ENCODE assay signal across 18 cellular contexts in genomic region chr4:10974371-10974770, GRCh38.
"Had no signal": no experiment of that assay in that cellular context is flagged by ENCODE, and none has a peak within 500 bp of the region (broad histone marks: within the 10 kb centered on the region; RNA-seq: fewer than 3 reads in every experiment).

No MANE protein-coding gene starts in this region.

- H3K9me3 ChIP-seq: left lung, pancreas, testis, uterus had no signal

- H3K4me3 ChIP-seq: cardiac muscle cell, hepatocyte, left lung, lung, pancreas, skin epidermis, testis, uterus had no signal

- H3K4me3 Mint-ChIP-seq: activated naive CD4-positive, alpha-beta T cell treated with anti-CD3 and anti-CD28 coated beads for 36 hours; activated T-cell treated with anti-CD3 and anti-CD28 coated beads, Interleukin-2, amount 50 U/mL, for 24 hours; immature natural killer cell; mesothelial cell of epicardium; nephron progenitor cell had no signal

- H2AFZ ChIP-seq: hepatocyte had no signal

- H3K79me2 ChIP-seq: hepatocyte had no signal

- H3K36me3 ChIP-seq: cardiac muscle cell, left lung, pancreas, uterus had no signal

- H3K27ac ChIP-seq: cardiac muscle cell, hepatocyte, left lung, pancreas, skin epidermis, testis, uterus had no signal

- FAIRE-seq: pancreas had no signal

- H3K9me3 Mint-ChIP-seq: activated naive CD4-positive, alpha-beta T cell treated with anti-CD3 and anti-CD28 coated beads for 36 hours; immature natural killer cell; mesothelial cell of epicardium; nephron progenitor cell had no signal

- H3K4me2 ChIP-seq: hepatocyte had no signal

- H3K36me3 Mint-ChIP-seq: immature natural killer cell, mesothelial cell of epicardium had no signal

- H3K27ac Mint-ChIP-seq: activated naive CD4-positive, alpha-beta T cell treated with anti-CD3 and anti-CD28 coated beads for 36 hours; activated T-cell treated with anti-CD3 and anti-CD28 coated beads, Interleukin-2, amount 50 U/mL, for 24 hours; immature natural killer cell; mesothelial cell of epicardium; nephron progenitor cell had no signal

- H3K27me3 ChIP-seq: cardiac muscle cell, hepatocyte, left lung, pancreas, testis, uterus had no signal

- DNase-seq: activated naive CD4-positive, alpha-beta T cell treated with anti-CD3 and anti-CD28 coated beads for 36 hours; activated T-cell treated with anti-CD3 and anti-CD28 coated beads, Interleukin-2, amount 50 U/mL, for 24 hours; foreskin melanocyte; immature natural killer cell; left lung; nephron progenitor cell; pancreas; right cardiac atrium; stimulated activated CD4-positive, alpha-beta T cell treated with anti-CD3 and anti-CD28 coated beads, Interleukin-1b, Interleukin-23, amount 100 ng/mL, for 48 hours; T-helper 9 cell; testis; trophoblast cell; uterus had no signal

- H3K4me1 ChIP-seq: left lung, pancreas, testis, uterus had no signal

- H3K4me1 Mint-ChIP-seq: immature natural killer cell, mesothelial cell of epicardium, nephron progenitor cell had no signal

- ATAC-seq: left lung, pancreas, right cardiac atrium had no signal
